In the genomic region with DNA sequence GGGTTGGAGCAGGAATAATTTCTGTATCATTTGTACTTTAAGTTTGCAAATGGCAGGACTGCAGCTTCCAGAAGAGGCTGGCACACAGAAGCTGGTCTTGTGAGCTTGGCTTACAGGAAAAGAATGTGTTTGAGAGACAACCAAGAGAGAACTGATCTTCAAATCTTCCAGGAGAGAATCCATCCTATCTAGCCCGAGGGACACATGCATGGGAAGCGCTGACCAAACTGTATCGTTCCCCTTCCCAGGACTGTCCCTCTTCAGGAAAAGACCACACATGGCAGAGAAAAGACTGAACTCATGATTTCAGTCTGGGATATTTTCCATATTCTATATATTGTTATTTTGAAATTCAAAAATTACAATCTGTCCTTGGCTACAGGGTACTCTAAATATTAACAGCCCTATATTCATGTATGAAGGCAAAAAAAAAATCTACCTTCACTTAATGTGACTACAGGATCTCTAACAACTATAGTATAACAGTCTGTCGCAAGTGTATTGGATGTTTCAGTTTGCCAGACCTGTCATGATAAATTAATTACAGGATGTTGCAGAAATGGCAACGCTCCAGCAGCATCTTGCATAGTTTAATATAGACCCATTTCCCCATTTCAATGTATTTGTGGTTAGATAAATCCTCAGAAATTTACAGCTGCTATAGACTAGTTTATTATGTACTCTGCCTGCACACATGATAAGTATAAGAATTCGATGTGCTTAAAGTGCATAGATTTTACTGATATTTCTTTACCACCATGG, we compare ENCODE assay signal across 10 cellular contexts.
DNase-seq lines count a peak whose midpoint lies in the region; ATAC-seq and TF ChIP-seq lines count a peak whose summit lies in the region.
"Had no signal": no experiment of that assay in that cellular context is flagged by ENCODE, and none has a peak within 500 bp of the region (broad histone marks: within the 10 kb centered on the region; RNA-seq: fewer than 3 reads in every experiment).

No MANE protein-coding gene starts in this region.

- no peak overlapping the region for H3K27ac ChIP-seq in colonic mucosa
- H3K27ac ChIP-seq: hepatocyte had no signal

- peak overlapping the region; percentile 68 to 91 (median 81) for H3K27ac Mint-ChIP-seq in CD14-positive monocyte

- TF ChIP-seq CTCF in CD14-positive monocyte (IDR thresholded peaks at IDR 0.05): no peak
- TF ChIP-seq CTCF in fibroblast of the aortic adventitia (IDR thresholded peaks at IDR 0.05; ENCODE audit: insufficient read depth, low read length): no peak
- TF ChIP-seq CTCF in colonic mucosa (IDR thresholded peaks at IDR 0.05): no peak

- intact Hi-C loops in CD14-positive monocyte (cut with micrococcal nuclease): loop anchor here in 1 of 2 donors (10.0 kb wide), 1 partner anchor 96 kb away; a partner anchor contains a TSS
- intact Hi-C loops in colonic mucosa (cut with DNase I): no loop called here

- H3K4me3 ChIP-seq in fibroblast of the aortic adventitia (ENCODE audit: low read depth, low read length) (no peak overlapping the region), colonic mucosa (no peak overlapping the region)
- H3K4me3 ChIP-seq: hepatocyte had no signal

- H3K36me3 ChIP-seq in colonic mucosa: no peaks in the 10 kb centered on the region

- H3K9me3 Mint-ChIP-seq in CD14-positive monocyte: peaks cover 0 to 7% (median 0%) of the 10 kb centered on the region in 7 donors

- no peaks in the 10 kb centered on the region for H3K27me3 Mint-ChIP-seq in CD14-positive monocyte (ENCODE audit: low read depth in 3 of 3)

- ATAC-seq in GM21717 (IDR thresholded peaks at IDR 0.05; ENCODE audit: unreplicated experiment) (no peak), HG02981 (IDR thresholded peaks at IDR 0.05; ENCODE audit: unreplicated experiment) (no peak)

- no peak overlapping the region for H3K9ac ChIP-seq in colonic mucosa (ENCODE audit: low read depth in 2 of 2, low read length in 2 of 2)

- DNase-seq in CD14-positive monocyte (ENCODE audit: low spot score) (peak; percentile 58), KBM-7 (peak; percentile 95), SIG-M5 (lab: John Stamatoyannopoulos, UW) (peak; percentile 77), fibroblast of the aortic adventitia (ENCODE audit: low read depth) (peak; percentile 72), colonic mucosa (no peak), hippocampal formation (lab: John Stamatoyannopoulos, UW) (no peak)
- DNase-seq: NCI-H1092 treated with DMSO at 0.1 percent for 48 hours had no signal

- H3K4me1 Mint-ChIP-seq in CD14-positive monocyte: peaks cover 39% of the 10 kb centered on the region

- in situ Hi-C loops in KBM-7 (cut with MboI; ENCODE audit: low pct_unique_long_range_greater_than_20kb, low sequenced_read_pairs): no loop called here

- no peaks in the 10 kb centered on the region for H3K36me3 Mint-ChIP-seq in CD14-positive monocyte

- H3K4me1 ChIP-seq in colonic mucosa: no peaks in the 10 kb centered on the region

- no peaks in the 10 kb centered on the region for H3K27me3 ChIP-seq in colonic mucosa
- H3K27me3 ChIP-seq: hepatocyte had no signal

- H3K4me3 Mint-ChIP-seq in CD14-positive monocyte: peak overlapping the region; percentile 16 to 75

- H3K9me3 ChIP-seq in colonic mucosa: no peaks in the 10 kb centered on the region

Comparison
In these comparisons a context has a peak if more than half of its experiments do, and no peak if none do; other contexts are left out.
1. DNase-seq: peak in CD14-positive monocyte (single experiment), KBM-7 (single experiment), SIG-M5 (single experiment) and fibroblast of the aortic adventitia (single experiment); none in colonic mucosa (single experiment) and hippocampal formation (0 of 2).